In genomic region chr14:33800735-33801163, GRCh38 we compare ENCODE assay signal across 16 cellular contexts.
"Had no signal": no experiment of that assay in that cellular context is flagged by ENCODE, and none has a peak within 500 bp of the region (broad histone marks: within the 10 kb centered on the region; RNA-seq: fewer than 3 reads in every experiment).

No MANE protein-coding gene starts in this region.

- ATAC-seq: activated CD8-positive, alpha-beta memory T cell treated with anti-CD3 and anti-CD28 coated beads, Interleukin-2, amount 10 ng/mL, durations not matched to agents 7 days and 5 days; naive thymus-derived CD8-positive, alpha-beta T cell had no signal

- H3K4me1 ChIP-seq: left lung, SJSA1 had no signal

- DNase-seq: activated CD4-positive, alpha-beta memory T cell treated with anti-CD3 and anti-CD28 coated beads, Interleukin-2, amount 10 ng/mL, durations not matched to agents 7 days and 5 days; activated CD8-positive, alpha-beta memory T cell treated with anti-CD3 and anti-CD28 coated beads, Interleukin-2, amount 10 ng/mL, durations not matched to agents 7 days and 5 days; activated naive CD4-positive, alpha-beta T cell treated with Interleukin-2 at 50 U/mL for 16 hours; activated naive CD8-positive, alpha-beta T cell treated with anti-CD3 and anti-CD28 coated beads, Interleukin-2, amount 10 ng/mL, durations not matched to agents 7 days and 5 days; activated T-cell treated with anti-CD3 and anti-CD28 coated beads, Interleukin-2, amount 50 U/mL, for 1 hour; amygdala; endodermal cell; head of caudate nucleus; mesendoderm; naive thymus-derived CD8-positive, alpha-beta T cell; ovary; stimulated activated CD4-positive, alpha-beta T cell treated with anti-CD3 and anti-CD28 coated beads, Interleukin-1b, Interleukin-23, amount 100 ng/mL, for 48 hours; stomach; WERI-Rb-1 had no signal

- H3K9me3 ChIP-seq: left lung, ovary, SJSA1, stomach had no signal

- H3K27ac ChIP-seq: left lung, ovary, SJSA1, stomach, WERI-Rb-1 had no signal

- H3K4me3 ChIP-seq: left lung, ovary, SJSA1 had no signal

- H3K36me3 ChIP-seq: left lung, ovary, SJSA1, stomach, WERI-Rb-1 had no signal

- H3K27me3 ChIP-seq: ovary, SJSA1 had no signal
